Comparison of ENCODE assay signal across 1 cellular context in the genomic region with DNA sequence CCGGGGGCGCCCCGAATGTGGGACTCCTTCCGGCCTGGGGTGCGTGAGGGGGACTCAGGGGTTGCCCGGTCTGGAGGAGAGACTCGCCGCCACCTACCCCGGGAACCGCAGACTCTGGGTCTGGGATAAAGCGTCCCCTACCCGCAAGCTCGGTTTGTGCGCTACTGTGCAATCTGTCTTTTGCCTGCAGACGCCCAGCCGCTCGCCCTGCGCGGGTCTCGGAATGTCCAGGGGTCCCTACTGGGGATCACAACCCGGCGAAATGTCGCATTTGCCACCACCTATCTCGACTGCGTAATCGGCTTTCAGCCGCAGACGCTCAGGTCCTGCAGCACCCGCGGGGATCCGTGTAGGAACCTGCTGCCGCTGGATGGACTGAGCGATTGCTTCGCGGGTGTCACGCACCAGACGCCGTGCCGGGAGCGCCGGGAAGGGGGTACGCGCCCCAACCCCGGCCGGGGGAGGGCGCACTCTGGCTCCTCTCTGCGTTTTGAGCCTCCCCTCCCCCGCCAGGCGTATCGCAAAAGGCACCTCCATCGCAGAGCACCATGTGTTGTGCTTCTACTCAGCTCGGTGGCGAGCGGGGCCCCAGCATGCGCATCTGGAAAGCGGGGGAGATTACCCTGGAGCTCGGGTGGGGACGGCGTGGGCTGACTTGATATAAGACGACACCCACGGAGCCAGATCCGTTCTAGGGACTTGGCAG.
TF ChIP-seq lines count a peak whose summit lies in the region.

No MANE protein-coding gene starts in this region.

TF ChIP-seq in IMR-90, 13 proteins besides CTCF, POLR2A, EP300 and RAD21:
- TF ChIP-seq RCOR1 (IDR thresholded peaks at IDR 0.05; ENCODE audit: insufficient replicate concordance, low read length) (no peak), MXI1 (IDR thresholded peaks at IDR 0.05; ENCODE audit: borderline replicate concordance, low read depth, low read length) (peak; percentile 37; the same call in 1 of the 2 replicates)
